ENCODE assay signal across 25 cellular contexts in the genomic region with DNA sequence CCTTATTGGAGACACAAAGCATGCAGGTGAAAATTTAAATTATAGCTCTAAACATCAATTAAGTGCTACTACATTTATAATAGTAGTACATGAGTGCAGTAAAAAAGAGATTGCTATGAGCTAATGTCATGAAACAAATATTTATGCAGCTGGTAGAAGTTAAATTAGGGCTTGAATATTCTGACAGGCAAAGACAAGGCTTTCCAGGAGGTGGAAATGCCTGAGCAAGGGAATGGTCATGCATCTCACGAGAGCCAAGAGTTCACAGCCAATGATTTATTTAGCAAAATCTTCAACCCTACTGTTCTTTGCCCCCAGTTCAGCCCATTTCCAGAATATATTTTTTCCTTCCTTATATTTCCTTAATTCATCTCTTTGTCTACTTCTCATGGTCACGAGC.
DNase-seq lines count a peak whose midpoint lies in the region; ATAC-seq lines count a peak whose summit lies in the region.
"Had no signal": no experiment of that assay in that cellular context is flagged by ENCODE, and none has a peak within 500 bp of the region (broad histone marks: within the 10 kb centered on the region; RNA-seq: fewer than 3 reads in every experiment).

No MANE protein-coding gene starts in this region.

- CTCF ChIA-PET in CD4-positive, alpha-beta memory T cell (lab: Charles Lee; ENCODE audit: partially characterized antibody), result no interaction called here

- no peak overlapping the region for H3K4me3 Mint-ChIP-seq in CD4-positive, alpha-beta memory T cell
- H3K4me3 Mint-ChIP-seq: activated CD4-positive, alpha-beta memory T cell treated with anti-CD3 and anti-CD28 coated beads for 36 hours had no signal

- H3K27me3 Mint-ChIP-seq in CD4-positive, alpha-beta memory T cell, result peaks cover 0 to 3% of the 10 kb centered on the region in 2 donors
- H3K27me3 Mint-ChIP-seq: CD4-positive, CD25-positive, alpha-beta regulatory T cell had no signal

- peaks cover 71 to 86% (median 77%) of the 10 kb centered on the region in 4 donors for H3K4me1 Mint-ChIP-seq in CD4-positive, alpha-beta memory T cell

- peak overlapping the region in 4 of 7 donors; percentile 24 to 79 (median 32) for H3K27ac Mint-ChIP-seq in CD4-positive, alpha-beta memory T cell

- DNase-seq in CD4-positive, alpha-beta memory T cell, result no peak
- DNase-seq in GM03348 (ENCODE audit: low spot score) (peak; percentile 15), amniotic stem cell (lab: John Stamatoyannopoulos, UW) (peak; percentile 12), left kidney (ENCODE audit: low read depth, low spot score) (peak; percentile 32), substantia nigra (lab: John Stamatoyannopoulos, UW) (no peak), HK-2 (ENCODE audit: unreplicated experiment) (no peak)
- DNase-seq: activated CD4-positive, alpha-beta memory T cell treated with anti-CD3 and anti-CD28 coated beads for 36 hours; activated gamma-delta T cell treated with Interleukin-2 at 50 U/mL for 16 hours; amygdala; CD4-positive, CD25-positive, alpha-beta regulatory T cell; cortex of kidney; DMS153; foreskin melanocyte; hippocampal formation; KG1; left colon; mesenchymal stem cell; MM.1S; stimulated activated naive CD8-positive, alpha-beta T cell treated with anti-CD3 and anti-CD28 coated beads, Interleukin-15, Interleukin-2, amounts not matched to agents 100 U/mL and 50 U/mL, for 24 hours; thyroid gland had no signal

- POLR2A ChIA-PET in CD4-positive, alpha-beta memory T cell (lab: Charles Lee; ENCODE audit: partially characterized antibody), result interaction anchor here (1.0 to 2.3 kb wide), 3 partner anchors 8 to 40 kb away, joined by 3 to 12 read pairs (median 4); no protein-coding TSS in a partner anchor

- H3K36me3 Mint-ChIP-seq in CD4-positive, alpha-beta memory T cell, result peaks cover 24 to 41% of the 10 kb centered on the region in 2 donors

- no peaks in the 10 kb centered on the region for H3K9me3 ChIP-seq in CD4-positive, alpha-beta memory T cell (ENCODE audit: control insufficient read depth in 1 of 2, low read length in 2 of 2)
- H3K9me3 ChIP-seq: HAP-1, SJSA1, thyroid gland had no signal

- H3K4me1 ChIP-seq in CD4-positive, alpha-beta memory T cell (ENCODE audit: insufficient read depth, low read length), result peaks cover 87% of the 10 kb centered on the region
- H3K4me1 ChIP-seq: HAP-1 had no signal

- H3K9me3 Mint-ChIP-seq in CD4-positive, alpha-beta memory T cell, result no peaks in the 10 kb centered on the region
- H3K9me3 Mint-ChIP-seq: activated CD4-positive, alpha-beta memory T cell treated with anti-CD3 and anti-CD28 coated beads for 36 hours had no signal

- ATAC-seq in GM18858 (IDR thresholded peaks at IDR 0.05; ENCODE audit: unreplicated experiment), result no peak
- ATAC-seq in HG03097 (IDR thresholded peaks at IDR 0.05; ENCODE audit: low FRiP score, unreplicated experiment), result no peak
- ATAC-seq: left colon; stimulated activated naive CD8-positive, alpha-beta T cell treated with anti-CD3 and anti-CD28 coated beads, Interleukin-15, Interleukin-2, amounts not matched to agents 100 U/mL and 50 U/mL, for 24 hours had no signal

- no peaks in the 10 kb centered on the region for H3K27me3 ChIP-seq in CD4-positive, alpha-beta memory T cell (ENCODE audit: insufficient read depth, low read length)
- H3K27me3 ChIP-seq: cardiac muscle cell, SJSA1, thyroid gland had no signal

- no peak overlapping the region for H3K4me3 ChIP-seq in CD4-positive, alpha-beta memory T cell (ENCODE audit: low read length in 2 of 2)
- H3K4me3 ChIP-seq: cardiac muscle cell, HAP-1, SJSA1, thyroid gland had no signal

- H3K27ac ChIP-seq in CD4-positive, alpha-beta memory T cell (ENCODE audit: low read depth, low read length), result no peak overlapping the region
- H3K27ac ChIP-seq in substantia nigra (ENCODE audit: low read depth, low read length, poor library complexity, severe bottlenecking), result no peak overlapping the region
- H3K27ac ChIP-seq: cardiac muscle cell, SJSA1, thyroid gland had no signal

- intact Hi-C loops in CD4-positive, alpha-beta memory T cell (cut with micrococcal nuclease), result no loop called here

- no peaks in the 10 kb centered on the region for H3K36me3 ChIP-seq in CD4-positive, alpha-beta memory T cell (ENCODE audit: insufficient read depth, low read length)
- H3K36me3 ChIP-seq: cardiac muscle cell, HAP-1, SJSA1, thyroid gland had no signal

Comparison
In these comparisons a context has a peak if more than half of its experiments do, and no peak if none do; other contexts are left out.
1. DNase-seq: peak in GM03348 (single experiment), amniotic stem cell (single experiment) and left kidney (single experiment); none in CD4-positive, alpha-beta memory T cell (0 of 5), substantia nigra (0 of 49) and HK-2 (single experiment).